Comparison of ENCODE assay signal across 22 cellular contexts in the genomic region with DNA sequence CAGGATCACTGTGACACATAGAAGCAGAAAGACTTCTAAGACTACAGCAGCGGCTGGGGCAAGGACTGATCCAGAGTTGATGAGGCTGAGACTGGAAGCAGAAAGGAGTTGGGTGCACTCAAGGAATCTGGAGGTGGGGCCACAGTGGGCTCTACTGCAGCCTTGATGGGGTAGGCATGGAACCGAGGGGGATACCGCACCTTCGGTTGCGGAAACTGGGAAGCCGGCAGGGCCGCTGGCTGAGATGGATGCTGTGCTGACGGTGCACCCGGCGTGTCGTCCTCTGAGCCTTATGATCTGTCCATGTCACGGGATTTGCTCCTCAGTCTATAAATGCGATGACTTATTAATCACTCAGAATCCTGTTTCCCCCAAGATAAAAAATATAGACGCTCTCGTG.
"Had no signal": no experiment of that assay in that cellular context is flagged by ENCODE, and none has a peak within 500 bp of the region (broad histone marks: within the 10 kb centered on the region; RNA-seq: fewer than 3 reads in every experiment).

No MANE protein-coding gene starts in this region.

- H3K4me3 ChIP-seq: MG63, SJCRH30 had no signal

- H3K9me3 ChIP-seq: MG63, SJCRH30 had no signal

- FAIRE-seq: HepG2 had no signal

- H3K4me1 ChIP-seq: SJCRH30 had no signal

- DNase-seq: IMR-90, Karpas-422, KG1, MG63, NCI-H1092, NCI-H1105 treated with DMSO at 0.1 percent for 48 hours, NCI-H1417 treated with DMSO at 0.1 percent for 48 hours, NCI-H146, NCI-H1694 treated with DMSO at 0.1 percent for 48 hours, NCI-H1930, NCI-H2081, NCI-H2107, NCI-H2227 treated with DMSO at 0.1 percent for 48 hours, NCI-H524, NCI-H526 treated with DMSO at 0.1 percent for 48 hours, NCI-H774, PC-3, SHP77 treated with DMSO at 0.1 percent for 48 hours, SJCRH30, SW 1271, T-cell had no signal

- H3K36me3 ChIP-seq: MG63, SJCRH30 had no signal

- H3K27ac ChIP-seq: SJCRH30 had no signal
